In the genomic region with DNA sequence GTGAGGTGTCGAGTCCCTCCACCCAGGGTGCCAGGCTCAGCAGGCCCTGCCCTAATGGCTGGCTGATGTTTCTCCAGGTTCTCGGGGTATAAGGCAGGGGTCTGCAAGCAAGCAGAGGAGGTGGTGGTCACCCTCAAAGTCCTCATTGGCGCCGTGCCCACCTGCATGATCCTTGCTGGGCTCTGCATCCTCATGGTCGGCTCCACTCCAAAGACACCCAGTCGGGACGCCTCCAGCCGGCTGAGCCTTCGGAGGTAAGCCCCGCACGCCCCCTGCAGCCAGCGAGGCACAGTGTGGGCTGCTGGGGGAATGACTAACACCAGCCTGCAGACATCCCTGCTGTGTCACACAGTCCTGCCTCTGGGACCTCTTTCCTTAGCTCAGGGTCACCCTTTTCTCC, we compare ENCODE assay signal across 1 cellular context.
A peak's percentile ranks its signal among the peaks of the same experiment; 100 is the strongest.
TF ChIP-seq lines count a peak whose summit lies in the region.

No MANE protein-coding gene starts in this region.

TF ChIP-seq in HepG2, 621 proteins besides CTCF, POLR2A, EP300 and RAD21 (continued from another document):
- TF ChIP-seq, protein P1, sequence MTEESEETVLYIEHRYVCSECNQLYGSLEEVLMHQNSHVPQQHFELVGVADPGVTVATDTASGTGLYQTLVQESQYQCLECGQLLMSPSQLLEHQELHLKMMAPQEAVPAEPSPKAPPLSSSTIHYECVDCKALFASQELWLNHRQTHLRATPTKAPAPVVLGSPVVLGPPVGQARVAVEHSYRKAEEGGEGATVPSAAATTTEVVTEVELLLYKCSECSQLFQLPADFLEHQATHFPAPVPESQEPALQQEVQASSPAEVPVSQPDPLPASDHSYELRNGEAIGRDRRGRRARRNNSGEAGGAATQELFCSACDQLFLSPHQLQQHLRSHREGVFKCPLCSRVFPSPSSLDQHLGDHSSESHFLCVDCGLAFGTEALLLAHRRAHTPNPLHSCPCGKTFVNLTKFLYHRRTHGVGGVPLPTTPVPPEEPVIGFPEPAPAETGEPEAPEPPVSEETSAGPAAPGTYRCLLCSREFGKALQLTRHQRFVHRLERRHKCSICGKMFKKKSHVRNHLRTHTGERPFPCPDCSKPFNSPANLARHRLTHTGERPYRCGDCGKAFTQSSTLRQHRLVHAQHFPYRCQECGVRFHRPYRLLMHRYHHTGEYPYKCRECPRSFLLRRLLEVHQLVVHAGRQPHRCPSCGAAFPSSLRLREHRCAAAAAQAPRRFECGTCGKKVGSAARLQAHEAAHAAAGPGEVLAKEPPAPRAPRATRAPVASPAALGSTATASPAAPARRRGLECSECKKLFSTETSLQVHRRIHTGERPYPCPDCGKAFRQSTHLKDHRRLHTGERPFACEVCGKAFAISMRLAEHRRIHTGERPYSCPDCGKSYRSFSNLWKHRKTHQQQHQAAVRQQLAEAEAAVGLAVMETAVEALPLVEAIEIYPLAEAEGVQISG (CRISPR knock-in tag; IDR thresholded peaks at IDR 0.05), result peak; percentile 65
- peak; percentile 54; the same call in 1 of the 2 replicates for TF ChIP-seq SMC3 (IDR thresholded peaks at IDR 0.05; ENCODE audit: low read length)
- no peak for TF ChIP-seq ZNF678 (CRISPR knock-in tag; IDR thresholded peaks at IDR 0.05)
- TF ChIP-seq, protein P2, sequence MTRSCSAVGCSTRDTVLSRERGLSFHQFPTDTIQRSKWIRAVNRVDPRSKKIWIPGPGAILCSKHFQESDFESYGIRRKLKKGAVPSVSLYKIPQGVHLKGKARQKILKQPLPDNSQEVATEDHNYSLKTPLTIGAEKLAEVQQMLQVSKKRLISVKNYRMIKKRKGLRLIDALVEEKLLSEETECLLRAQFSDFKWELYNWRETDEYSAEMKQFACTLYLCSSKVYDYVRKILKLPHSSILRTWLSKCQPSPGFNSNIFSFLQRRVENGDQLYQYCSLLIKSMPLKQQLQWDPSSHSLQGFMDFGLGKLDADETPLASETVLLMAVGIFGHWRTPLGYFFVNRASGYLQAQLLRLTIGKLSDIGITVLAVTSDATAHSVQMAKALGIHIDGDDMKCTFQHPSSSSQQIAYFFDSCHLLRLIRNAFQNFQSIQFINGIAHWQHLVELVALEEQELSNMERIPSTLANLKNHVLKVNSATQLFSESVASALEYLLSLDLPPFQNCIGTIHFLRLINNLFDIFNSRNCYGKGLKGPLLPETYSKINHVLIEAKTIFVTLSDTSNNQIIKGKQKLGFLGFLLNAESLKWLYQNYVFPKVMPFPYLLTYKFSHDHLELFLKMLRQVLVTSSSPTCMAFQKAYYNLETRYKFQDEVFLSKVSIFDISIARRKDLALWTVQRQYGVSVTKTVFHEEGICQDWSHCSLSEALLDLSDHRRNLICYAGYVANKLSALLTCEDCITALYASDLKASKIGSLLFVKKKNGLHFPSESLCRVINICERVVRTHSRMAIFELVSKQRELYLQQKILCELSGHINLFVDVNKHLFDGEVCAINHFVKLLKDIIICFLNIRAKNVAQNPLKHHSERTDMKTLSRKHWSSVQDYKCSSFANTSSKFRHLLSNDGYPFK (CRISPR knock-in tag; IDR thresholded peaks at IDR 0.05; ENCODE audit: borderline replicate concordance), result peak; percentile 63; the same call in 1 of the 2 replicates
- TF ChIP-seq RFXAP (CRISPR knock-in tag; IDR thresholded peaks at IDR 0.05; ENCODE audit: borderline replicate concordance), result no peak
- TF ChIP-seq MED8 (CRISPR knock-in tag; IDR thresholded peaks at IDR 0.05; ENCODE audit: insufficient replicate concordance), result no peak
- TF ChIP-seq, protein P3, sequence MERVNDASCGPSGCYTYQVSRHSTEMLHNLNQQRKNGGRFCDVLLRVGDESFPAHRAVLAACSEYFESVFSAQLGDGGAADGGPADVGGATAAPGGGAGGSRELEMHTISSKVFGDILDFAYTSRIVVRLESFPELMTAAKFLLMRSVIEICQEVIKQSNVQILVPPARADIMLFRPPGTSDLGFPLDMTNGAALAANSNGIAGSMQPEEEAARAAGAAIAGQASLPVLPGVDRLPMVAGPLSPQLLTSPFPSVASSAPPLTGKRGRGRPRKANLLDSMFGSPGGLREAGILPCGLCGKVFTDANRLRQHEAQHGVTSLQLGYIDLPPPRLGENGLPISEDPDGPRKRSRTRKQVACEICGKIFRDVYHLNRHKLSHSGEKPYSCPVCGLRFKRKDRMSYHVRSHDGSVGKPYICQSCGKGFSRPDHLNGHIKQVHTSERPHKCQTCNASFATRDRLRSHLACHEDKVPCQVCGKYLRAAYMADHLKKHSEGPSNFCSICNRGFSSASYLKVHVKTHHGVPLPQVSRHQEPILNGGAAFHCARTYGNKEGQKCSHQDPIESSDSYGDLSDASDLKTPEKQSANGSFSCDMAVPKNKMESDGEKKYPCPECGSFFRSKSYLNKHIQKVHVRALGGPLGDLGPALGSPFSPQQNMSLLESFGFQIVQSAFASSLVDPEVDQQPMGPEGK (CRISPR knock-in tag; IDR thresholded peaks at IDR 0.05), result peak; percentile 34; the same call in 1 of the 2 replicates
- TF ChIP-seq, protein P4, sequence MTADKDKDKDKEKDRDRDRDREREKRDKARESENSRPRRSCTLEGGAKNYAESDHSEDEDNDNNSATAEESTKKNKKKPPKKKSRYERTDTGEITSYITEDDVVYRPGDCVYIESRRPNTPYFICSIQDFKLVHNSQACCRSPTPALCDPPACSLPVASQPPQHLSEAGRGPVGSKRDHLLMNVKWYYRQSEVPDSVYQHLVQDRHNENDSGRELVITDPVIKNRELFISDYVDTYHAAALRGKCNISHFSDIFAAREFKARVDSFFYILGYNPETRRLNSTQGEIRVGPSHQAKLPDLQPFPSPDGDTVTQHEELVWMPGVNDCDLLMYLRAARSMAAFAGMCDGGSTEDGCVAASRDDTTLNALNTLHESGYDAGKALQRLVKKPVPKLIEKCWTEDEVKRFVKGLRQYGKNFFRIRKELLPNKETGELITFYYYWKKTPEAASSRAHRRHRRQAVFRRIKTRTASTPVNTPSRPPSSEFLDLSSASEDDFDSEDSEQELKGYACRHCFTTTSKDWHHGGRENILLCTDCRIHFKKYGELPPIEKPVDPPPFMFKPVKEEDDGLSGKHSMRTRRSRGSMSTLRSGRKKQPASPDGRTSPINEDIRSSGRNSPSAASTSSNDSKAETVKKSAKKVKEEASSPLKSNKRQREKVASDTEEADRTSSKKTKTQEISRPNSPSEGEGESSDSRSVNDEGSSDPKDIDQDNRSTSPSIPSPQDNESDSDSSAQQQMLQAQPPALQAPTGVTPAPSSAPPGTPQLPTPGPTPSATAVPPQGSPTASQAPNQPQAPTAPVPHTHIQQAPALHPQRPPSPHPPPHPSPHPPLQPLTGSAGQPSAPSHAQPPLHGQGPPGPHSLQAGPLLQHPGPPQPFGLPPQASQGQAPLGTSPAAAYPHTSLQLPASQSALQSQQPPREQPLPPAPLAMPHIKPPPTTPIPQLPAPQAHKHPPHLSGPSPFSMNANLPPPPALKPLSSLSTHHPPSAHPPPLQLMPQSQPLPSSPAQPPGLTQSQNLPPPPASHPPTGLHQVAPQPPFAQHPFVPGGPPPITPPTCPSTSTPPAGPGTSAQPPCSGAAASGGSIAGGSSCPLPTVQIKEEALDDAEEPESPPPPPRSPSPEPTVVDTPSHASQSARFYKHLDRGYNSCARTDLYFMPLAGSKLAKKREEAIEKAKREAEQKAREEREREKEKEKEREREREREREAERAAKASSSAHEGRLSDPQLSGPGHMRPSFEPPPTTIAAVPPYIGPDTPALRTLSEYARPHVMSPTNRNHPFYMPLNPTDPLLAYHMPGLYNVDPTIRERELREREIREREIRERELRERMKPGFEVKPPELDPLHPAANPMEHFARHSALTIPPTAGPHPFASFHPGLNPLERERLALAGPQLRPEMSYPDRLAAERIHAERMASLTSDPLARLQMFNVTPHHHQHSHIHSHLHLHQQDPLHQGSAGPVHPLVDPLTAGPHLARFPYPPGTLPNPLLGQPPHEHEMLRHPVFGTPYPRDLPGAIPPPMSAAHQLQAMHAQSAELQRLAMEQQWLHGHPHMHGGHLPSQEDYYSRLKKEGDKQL (CRISPR knock-in tag; IDR thresholded peaks at IDR 0.05; ENCODE audit: low read depth), result no peak
- no peak for TF ChIP-seq BCL6 (CRISPR knock-in tag; IDR thresholded peaks at IDR 0.05)
- no peak for TF ChIP-seq NFYC (CRISPR knock-in tag; IDR thresholded peaks at IDR 0.05)
